In the genomic region with DNA sequence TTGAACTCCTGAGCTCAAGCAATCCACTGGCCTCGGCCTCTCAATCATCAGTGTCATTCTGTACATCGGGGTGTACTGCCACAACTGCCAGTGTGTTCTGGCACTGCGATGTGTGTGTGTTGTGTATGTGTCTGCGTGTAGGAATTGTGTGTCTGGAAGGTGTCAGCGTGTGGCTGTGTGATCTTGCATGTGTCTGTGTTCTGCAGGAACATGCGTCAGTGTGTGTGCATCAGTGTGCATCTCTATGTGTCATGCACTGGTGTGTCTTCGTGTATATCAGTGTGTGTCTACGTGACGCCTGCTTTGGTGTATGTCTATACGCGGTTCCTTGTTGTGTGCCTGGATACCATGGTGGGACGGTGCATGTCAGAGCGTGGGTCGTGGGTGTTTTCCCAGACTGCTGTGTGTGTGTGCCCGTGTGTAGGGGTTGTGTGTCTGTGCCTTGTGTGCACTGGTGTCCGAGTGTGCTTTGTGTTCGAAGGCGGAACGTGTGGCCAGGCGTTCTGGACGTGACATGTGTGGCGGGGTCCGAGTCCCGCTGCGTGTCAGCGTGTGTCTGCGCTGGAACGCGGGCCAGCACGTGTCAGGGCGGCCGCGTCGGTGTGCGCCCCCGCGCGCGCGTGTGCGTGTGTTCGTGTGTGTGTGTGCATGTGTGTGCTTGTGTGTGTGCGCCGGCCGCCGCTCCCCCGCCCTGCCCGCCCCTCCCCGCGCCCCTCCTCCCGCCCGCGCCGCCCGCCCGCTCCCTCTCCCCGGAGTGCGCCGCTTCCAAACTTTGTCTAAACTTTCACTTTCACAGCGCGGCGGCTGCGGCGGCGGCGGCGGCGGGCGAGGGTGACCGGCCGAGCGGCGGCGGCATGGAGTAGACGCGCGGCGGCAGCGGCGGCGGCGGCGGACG, we compare ENCODE assay signal across 8 cellular contexts. TPM values are rescaled to one million over a fixed set of nuclear protein-coding genes. Genes with fewer than 3 reads are reported as not detected.
DNase-seq lines count a peak whose midpoint lies in the region; ATAC-seq, FAIRE-seq and TF ChIP-seq lines count a peak whose summit lies in the region.

NFIX (plus strand) TSS at position 775 of the 895 bp plus-strand sequence. CDS start 363 bp downstream, outside the sequence.

- CTCF ChIA-PET in PC-9 (lab: Charles Lee): no interaction called here

- DNase-seq in GM12892 (ENCODE audit: insufficient read length): no peak
- DNase-seq in PC-9: peak in 1 of 2 experiments; percentile 54
- DNase-seq in activated effector memory CD4-positive, alpha-beta T cell treated with Interleukin-2 at 50 U/mL for 16 hours: peak; percentile 34
- DNase-seq in fibroblast of peridontal ligament (ENCODE audit: extremely low read depth): peak; percentile 52
- DNase-seq in thoracic aorta (ENCODE audit: low spot score): no peak
- no peak for DNase-seq in SHP77 treated with DMSO at 0.1 percent for 48 hours (lab: John Stamatoyannopoulos, UW)
- no peak for DNase-seq in GM19240 (ENCODE audit: insufficient read length, low spot score)

- no peaks in the 10 kb centered on the region for H3K9me3 ChIP-seq in PC-9 (ENCODE audit: insufficient read depth, low read depth)
- H3K9me3 ChIP-seq in thoracic aorta: no peaks in the 10 kb centered on the region

- H3K27ac ChIP-seq in PC-9 (no peak within 1 kb of the TSS), thoracic aorta (peak within 1 kb of the TSS; percentile 94 to 99)

- peaks cover 27% of the 10 kb centered on the region; the same call in 1 of the 2 replicates for H3F3A ChIP-seq in PC-9 (ENCODE audit: insufficient read depth, low read depth)

- H3K27me3 ChIP-seq in PC-9 (ENCODE audit: insufficient read depth, low read depth) (peaks cover 27% of the 10 kb centered on the region), thoracic aorta (replicated peaks; ENCODE audit: insufficient read depth) (no peaks in the 10 kb centered on the region)

- intact Hi-C loops in PC-9 (cut with micrococcal nuclease; ENCODE audit: unreplicated experiment): no loop called here

- H3K36me3 ChIP-seq in PC-9 (ENCODE audit: low read depth) (no peaks in the 10 kb centered on the region), thoracic aorta (no peaks in the 10 kb centered on the region)

- H3K9me2 ChIP-seq in PC-9 (ENCODE audit: insufficient read depth): no peaks in the 10 kb centered on the region

- peaks cover 31% of the 10 kb centered on the region for H3K4me1 Mint-ChIP-seq in nephron

- no TSS peak for BruUV-seq in PC-9 (replicated peaks; lab: Mats Ljungman, UMichigan)

- H3K4me3 Mint-ChIP-seq in nephron: peak within 1 kb of the TSS; percentile 87 to 98 (median 95)

- H3K9me3 Mint-ChIP-seq in nephron: peaks cover 2% of the 10 kb centered on the region

- H2AFZ ChIP-seq in PC-9: peak within 1 kb of the TSS; percentile 70

- ATAC-seq in thoracic aorta (ENCODE audit: insufficient number of reproducible peaks, low FRiP score, low read depth): peak; percentile 12

- H3K4me3 ChIP-seq in PC-9 (peak within 1 kb of the TSS; percentile 59), thoracic aorta (peak within 1 kb of the TSS; percentile 93)

- peak; percentile 83 for FAIRE-seq in GM12892 (lab: Jason Lieb, UNC)

- TF ChIP-seq CTCF in PC-9 (conservative IDR thresholded peaks at IDR 0.05): no peak
- TF ChIP-seq CTCF in nephron (IDR thresholded peaks at IDR 0.05; ENCODE audit: unreplicated experiment in 3 of 3): no peak
- no peak for TF ChIP-seq CTCF in thoracic aorta (IDR thresholded peaks at IDR 0.05)

- no peaks in the 10 kb centered on the region for H3K79me2 ChIP-seq in PC-9 (ENCODE audit: low read depth)

- peak within 1 kb of the TSS; percentile 50 to 95 (median 87) for H3K27ac Mint-ChIP-seq in nephron

- no peak for TF ChIP-seq POLR2A in GM12892 (IDR thresholded peaks at IDR 0.05; ENCODE audit: low read depth, low read length)

- POLR2A ChIA-PET in PC-9 (lab: Charles Lee; ENCODE audit: unreplicated experiment): no interaction called here

- peaks cover 5% of the 10 kb centered on the region; the same call in 1 of the 2 replicates for H3K4me1 ChIP-seq in PC-9 (replicated peaks; ENCODE audit: insufficient read depth)
- H3K4me1 ChIP-seq in thoracic aorta (ENCODE audit: control insufficient read depth in 1 of 2, low read depth in 2 of 2): peaks cover 4 to 33% of the 10 kb centered on the region in 2 donors

- no peaks in the 10 kb centered on the region for H4K20me1 ChIP-seq in PC-9 (ENCODE audit: insufficient read depth)

- peak within 1 kb of the TSS; percentile 80 for H3K4me2 ChIP-seq in PC-9

- peaks cover 84% of the 10 kb centered on the region for H3K27me3 Mint-ChIP-seq in nephron (ENCODE audit: low read depth)

- peaks cover 8% of the 10 kb centered on the region for H3K36me3 Mint-ChIP-seq in nephron (ENCODE audit: low read depth)

RNA-seq across cellular contexts. Expression of gene NFIX, which starts in this region (rescaled TPM):
- 0.55 TPM for polyA plus RNA-seq in GM12892 (2012; ENCODE audit: missing spikeins)
- total RNA-seq in PC-9 (2021) (19.7 and 24.2 TPM in 2 replicates), thoracic aorta (100 to 1,000 TPM; 126 to 145 TPM)

Comparison
In these comparisons a context has a peak if more than half of its experiments do, and no peak if none do; other contexts are left out.
1. DNase-seq: peak in activated effector memory CD4-positive, alpha-beta T cell treated with Interleukin-2 at 50 U/mL for 16 hours (single experiment) and fibroblast of peridontal ligament (single experiment); none in GM12892 (single experiment), thoracic aorta (single experiment), SHP77 treated with DMSO at 0.1 percent for 48 hours (single experiment) and GM19240 (single experiment).